In the genomic region with DNA sequence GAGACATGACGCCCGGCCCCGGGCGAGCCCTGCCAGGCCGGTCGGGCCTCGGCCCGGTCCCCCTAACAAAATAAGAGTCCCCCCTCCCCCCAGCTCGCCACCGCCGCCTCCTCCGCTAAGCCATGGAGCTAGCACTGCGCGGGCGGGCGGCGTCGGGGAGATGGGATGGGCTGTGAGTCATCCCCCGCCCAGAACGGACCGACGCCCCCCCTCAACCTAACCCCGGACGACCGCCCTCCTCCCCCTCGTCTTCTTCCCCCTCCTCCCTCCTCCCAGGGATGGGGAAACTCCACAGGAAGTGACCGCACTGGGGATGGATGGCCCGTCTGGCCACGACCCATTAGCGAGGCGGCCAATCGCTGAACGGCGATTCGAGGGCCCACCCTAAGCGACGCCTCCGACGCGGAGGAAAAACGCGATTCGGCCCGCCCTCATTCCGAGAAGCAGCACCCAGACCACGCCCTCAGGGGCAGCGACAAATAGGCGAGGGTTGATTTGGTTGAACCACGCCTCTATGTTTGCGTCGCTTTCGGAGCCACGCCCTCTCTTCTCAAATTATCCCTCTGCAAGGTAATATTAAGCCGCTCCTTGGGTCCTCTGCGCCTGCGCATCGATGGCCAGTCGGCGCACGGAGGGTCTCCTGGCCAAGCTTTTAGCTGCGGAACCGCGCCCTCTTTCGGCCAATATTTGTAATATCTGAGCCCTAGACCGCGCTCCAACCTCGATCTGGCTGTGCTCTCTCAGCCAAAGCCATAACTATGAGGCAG, we compare ENCODE assay signal across 8 cellular contexts. TPM values are rescaled to one million over a fixed set of nuclear protein-coding genes. Genes with fewer than 3 reads are reported as not detected.
DNase-seq lines count a peak whose midpoint lies in the region; ATAC-seq and TF ChIP-seq lines count a peak whose summit lies in the region.

A gene with protein sequence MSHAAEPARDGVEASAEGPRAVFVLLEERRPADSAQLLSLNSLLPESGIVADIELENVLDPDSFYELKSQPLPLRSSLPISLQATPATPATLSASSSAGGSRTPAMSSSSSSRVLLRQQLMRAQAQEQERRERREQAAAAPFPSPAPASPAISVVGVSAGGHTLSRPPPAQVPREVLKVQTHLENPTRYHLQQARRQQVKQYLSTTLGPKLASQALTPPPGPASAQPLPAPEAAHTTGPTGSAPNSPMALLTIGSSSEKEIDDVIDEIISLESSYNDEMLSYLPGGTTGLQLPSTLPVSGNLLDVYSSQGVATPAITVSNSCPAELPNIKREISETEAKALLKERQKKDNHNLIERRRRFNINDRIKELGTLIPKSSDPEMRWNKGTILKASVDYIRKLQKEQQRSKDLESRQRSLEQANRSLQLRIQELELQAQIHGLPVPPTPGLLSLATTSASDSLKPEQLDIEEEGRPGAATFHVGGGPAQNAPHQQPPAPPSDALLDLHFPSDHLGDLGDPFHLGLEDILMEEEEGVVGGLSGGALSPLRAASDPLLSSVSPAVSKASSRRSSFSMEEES (minus strand): TSS at position 138 of the 767 bp plus-strand sequence. CDS start 131 bp downstream, at position 7.

- H3K27me3 ChIP-seq in suprapubic skin: no peaks in the 10 kb centered on the region

- TF ChIP-seq POLR2A in suprapubic skin (IDR thresholded peaks at IDR 0.05): peak in 1 of 2 donors; percentile 47

- no peaks in the 10 kb centered on the region for H3K9me3 Mint-ChIP-seq in activated naive CD4-positive, alpha-beta T cell treated with anti-CD3 and anti-CD28 coated beads, Interleukin-2, amount 50 U/mL, for 24 hours

- peak within 1 kb of the TSS; percentile 90 for H3K4me3 Mint-ChIP-seq in activated naive CD4-positive, alpha-beta T cell treated with anti-CD3 and anti-CD28 coated beads, Interleukin-2, amount 50 U/mL, for 24 hours

- H3K36me3 ChIP-seq in suprapubic skin: peaks cover 8% of the 10 kb centered on the region

- peak in 1 of 2 donors; percentile 49 for TF ChIP-seq CTCF in suprapubic skin (IDR thresholded peaks at IDR 0.05)

- H3K4me1 Mint-ChIP-seq in activated naive CD4-positive, alpha-beta T cell treated with anti-CD3 and anti-CD28 coated beads, Interleukin-2, amount 50 U/mL, for 24 hours: peaks cover 32% of the 10 kb centered on the region

- WGBS in suprapubic skin: 31% methylated on average over 38 of the region's 67 CpGs

- DNase-seq in NCI-H1092 (lab: John Stamatoyannopoulos, UW) (peak; percentile 99), germinal center (ENCODE audit: low spot score) (peak; percentile 92), nucleus accumbens (lab: John Stamatoyannopoulos, UW) (peak; percentile 45 to 98 (median 93)), suprapubic skin (ENCODE audit: low spot score in 2 of 2) (peak; percentile 98 to 99)

- no peaks in the 10 kb centered on the region for H3K36me3 Mint-ChIP-seq in activated naive CD4-positive, alpha-beta T cell treated with anti-CD3 and anti-CD28 coated beads, Interleukin-2, amount 50 U/mL, for 24 hours

- no peaks in the 10 kb centered on the region for H3K9me3 ChIP-seq in suprapubic skin

- H3K4me3 ChIP-seq in GM08714 (ENCODE audit: low read length) (peak within 1 kb of the TSS; percentile 77), suprapubic skin (peak within 1 kb of the TSS; percentile 74)

- no peak for TF ChIP-seq EP300 in suprapubic skin (IDR thresholded peaks at IDR 0.05)

- ATAC-seq in HG02610 (IDR thresholded peaks at IDR 0.05; ENCODE audit: unreplicated experiment): peak; percentile 91
- peak; percentile 85 for ATAC-seq in SK-N-SH treated with all-trans-retinoic acid at 6 μM for 48 hours

- H3K4me1 ChIP-seq in suprapubic skin: peaks cover 32% of the 10 kb centered on the region

- H3K27me3 Mint-ChIP-seq in activated naive CD4-positive, alpha-beta T cell treated with anti-CD3 and anti-CD28 coated beads, Interleukin-2, amount 50 U/mL, for 24 hours: no peaks in the 10 kb centered on the region

- H3K27ac Mint-ChIP-seq in activated naive CD4-positive, alpha-beta T cell treated with anti-CD3 and anti-CD28 coated beads, Interleukin-2, amount 50 U/mL, for 24 hours: peak within 1 kb of the TSS; percentile 93

- peak within 1 kb of the TSS; percentile 97 for H3K27ac ChIP-seq in suprapubic skin

TF ChIP-seq in SK-N-SH treated with all-trans-retinoic acid at 6 μM for 48 hours, 23 proteins besides CTCF, POLR2A, EP300 and RAD21:
- TF ChIP-seq, protein P1, sequence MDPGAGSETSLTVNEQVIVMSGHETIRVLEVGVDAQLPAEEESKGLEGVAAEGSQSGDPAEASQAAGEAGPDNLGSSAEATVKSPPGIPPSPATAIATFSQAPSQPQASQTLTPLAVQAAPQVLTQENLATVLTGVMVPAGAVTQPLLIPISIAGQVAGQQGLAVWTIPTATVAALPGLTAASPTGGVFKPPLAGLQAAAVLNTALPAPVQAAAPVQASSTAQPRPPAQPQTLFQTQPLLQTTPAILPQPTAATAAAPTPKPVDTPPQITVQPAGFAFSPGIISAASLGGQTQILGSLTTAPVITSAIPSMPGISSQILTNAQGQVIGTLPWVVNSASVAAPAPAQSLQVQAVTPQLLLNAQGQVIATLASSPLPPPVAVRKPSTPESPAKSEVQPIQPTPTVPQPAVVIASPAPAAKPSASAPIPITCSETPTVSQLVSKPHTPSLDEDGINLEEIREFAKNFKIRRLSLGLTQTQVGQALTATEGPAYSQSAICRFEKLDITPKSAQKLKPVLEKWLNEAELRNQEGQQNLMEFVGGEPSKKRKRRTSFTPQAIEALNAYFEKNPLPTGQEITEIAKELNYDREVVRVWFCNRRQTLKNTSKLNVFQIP (CRISPR knock-in tag; IDR thresholded peaks at IDR 0.05; ENCODE audit: borderline replicate concordance, low read depth): no peak
- TF ChIP-seq ZFP3 (CRISPR knock-in tag; IDR thresholded peaks at IDR 0.05) (no peak), CSDC2 (CRISPR knock-in tag; IDR thresholded peaks at IDR 0.05) (no peak), TOX (CRISPR knock-in tag; IDR thresholded peaks at IDR 0.05; ENCODE audit: borderline replicate concordance) (no peak), OSR1 (CRISPR knock-in tag; IDR thresholded peaks at IDR 0.05) (no peak), SNAI2 (CRISPR knock-in tag; IDR thresholded peaks at IDR 0.05) (no peak), ZC3H10 (CRISPR knock-in tag; IDR thresholded peaks at IDR 0.05) (no peak), ZNF8 (CRISPR knock-in tag; IDR thresholded peaks at IDR 0.05) (no peak), ISL1 (CRISPR knock-in tag; IDR thresholded peaks at IDR 0.05) (no peak), RARB (CRISPR knock-in tag; IDR thresholded peaks at IDR 0.05) (no peak), PPARA (CRISPR knock-in tag; IDR thresholded peaks at IDR 0.05; ENCODE audit: borderline replicate concordance) (no peak), ZNF565 (CRISPR knock-in tag; conservative IDR thresholded peaks at IDR 0.05; ENCODE audit: low read depth) (no peak)
- TF ChIP-seq, protein P2, sequence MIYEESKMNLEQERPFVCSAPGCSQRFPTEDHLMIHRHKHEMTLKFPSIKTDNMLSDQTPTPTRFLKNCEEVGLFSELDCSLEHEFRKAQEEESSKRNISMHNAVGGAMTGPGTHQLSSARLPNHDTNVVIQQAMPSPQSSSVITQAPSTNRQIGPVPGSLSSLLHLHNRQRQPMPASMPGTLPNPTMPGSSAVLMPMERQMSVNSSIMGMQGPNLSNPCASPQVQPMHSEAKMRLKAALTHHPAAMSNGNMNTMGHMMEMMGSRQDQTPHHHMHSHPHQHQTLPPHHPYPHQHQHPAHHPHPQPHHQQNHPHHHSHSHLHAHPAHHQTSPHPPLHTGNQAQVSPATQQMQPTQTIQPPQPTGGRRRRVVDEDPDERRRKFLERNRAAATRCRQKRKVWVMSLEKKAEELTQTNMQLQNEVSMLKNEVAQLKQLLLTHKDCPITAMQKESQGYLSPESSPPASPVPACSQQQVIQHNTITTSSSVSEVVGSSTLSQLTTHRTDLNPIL (CRISPR knock-in tag; IDR thresholded peaks at IDR 0.05; ENCODE audit: low read depth): no peak

RNA-seq across cellular contexts. Expression of the gene that starts here (rescaled TPM):
- total RNA-seq in suprapubic skin: 10 to 100 TPM; 40.4 to 54.9 (median 50.3) TPM

Comparison
In these comparisons a context has a peak if more than half of its experiments do, and no peak if none do; other contexts are left out.
1. Peak in every context shown above with its lines: DNase-seq, ATAC-seq, H3K4me3 ChIP-seq and H3K27ac ChIP-seq.